ENCODE assay signal across 8 cellular contexts in genomic region chr17:4997302-4998026, GRCh38. TPM values are rescaled to one million over a fixed set of nuclear protein-coding genes. Genes with fewer than 3 reads are reported as not detected.
DNase-seq lines count a peak whose midpoint lies in the region; ATAC-seq and TF ChIP-seq lines count a peak whose summit lies in the region.

Gene INCA1 (minus strand): TSS chr17:4997522. CDS start chr17:4994437, 3,085 bp downstream.
Gene KIF1C (plus strand): TSS chr17:4997950. CDS start chr17:5000247, 2,297 bp downstream.

- peak; percentile 37 to 82 for TF ChIP-seq POLR2A in adrenal gland (IDR thresholded peaks at IDR 0.05)
- peak; percentile 89 for TF ChIP-seq POLR2A in prostate gland (IDR thresholded peaks at IDR 0.05)

- H3K27me3 ChIP-seq in adrenal gland (no peaks in the 10 kb centered on the region), prostate gland (replicated peaks; ENCODE audit: insufficient read depth) (no peaks in the 10 kb centered on the region)

- peak within 1 kb of the TSS; percentile 67 for H3K4me3 ChIP-seq in GM12864 (ENCODE audit: low read depth, low read length)
- peak within 1 kb of the TSS; percentile 27 to 81 (median 70) for H3K4me3 ChIP-seq in adrenal gland
- H3K4me3 ChIP-seq in prostate gland, result peak within 1 kb of the TSS; percentile 92 to 98

- H3K4me1 ChIP-seq in adrenal gland (replicated peaks in 1 of 2), result peaks cover 24 to 26% of the 10 kb centered on the region in 2 donors
- peaks cover 8% of the 10 kb centered on the region for H3K4me1 ChIP-seq in prostate gland (replicated peaks)

- DNase-seq in GM12864 (ENCODE audit: low read depth) (no peak), NCI-H1048 (lab: John Stamatoyannopoulos, UW) (peak; percentile 78), T follicular helper cell (ENCODE audit: low read depth) (peak; percentile 86), adrenal gland (peak; percentile 90 to 95 (median 93)), left cardiac atrium (peak; percentile 95), prostate gland (ENCODE audit: low spot score) (peak; percentile 93), ureter (ENCODE audit: low spot score) (peak; percentile 95)

- H3K27ac ChIP-seq in adrenal gland (peak within 1 kb of the TSS in 4 of 5 donors; percentile 67 to 90 (median 85)), prostate gland (peak within 1 kb of the TSS; percentile 93 to 94)

- 0 to 1% (median 1%) methylated on average over 10 to 90 of the region's 93 CpGs for WGBS in adrenal gland, 4 donors
- under 1% methylated on average over 78 of the region's 93 CpGs for WGBS in prostate gland

- H3K9me3 ChIP-seq in adrenal gland (replicated peaks in 1 of 3) (no peaks in the 10 kb centered on the region), prostate gland (no peaks in the 10 kb centered on the region)

- no peak for TF ChIP-seq CTCF in GM12864 (IDR thresholded peaks at IDR 0.05; ENCODE audit: low read depth, low read length, missing control alignments)
- TF ChIP-seq CTCF in adrenal gland (IDR thresholded peaks at IDR 0.05), result peak in 4 of 6 experiments; percentile 33 to 47 (median 40)
- TF ChIP-seq CTCF in prostate gland (IDR thresholded peaks at IDR 0.05), result peak in 2 of 4 experiments; percentile 51 to 70

- H3K36me3 ChIP-seq in adrenal gland (replicated peaks in 1 of 2) (peaks cover 0 to 17% of the 10 kb centered on the region in 2 donors), prostate gland (peaks cover 5 to 13% of the 10 kb centered on the region in 2 donors)

- intact Hi-C loops in adrenal gland (cut with DNase I), result loop anchor here in 1 of 2 donors (5.0 kb wide), 1 partner anchor 60 kb away; no protein-coding TSS in a partner anchor
- intact Hi-C loops in left cardiac atrium (cut with DNase I), result no loop called here
- intact Hi-C loops in prostate gland (cut with DNase I), result loop anchor here (1.0 to 2.0 kb wide), 2 partner anchors 31 to 49 kb away; partner anchors contain the start of genes PFN1 and SPAG7

- ATAC-seq in HG02588 (IDR thresholded peaks at IDR 0.05; ENCODE audit: unreplicated experiment), result peak; percentile 78
- peak; percentile 93 to 94 for ATAC-seq in left cardiac atrium

RNA-seq across cellular contexts. Expression of gene INCA1, which starts in this region (rescaled TPM):
- total RNA-seq in adrenal gland (1 to 10 TPM in 3 of 8 donors, under 1 TPM in 3, not detected in 2; 0.57 to 2.5 (median 1.2) TPM), left cardiac atrium (1 to 10 TPM; 1.8 to 2.6 TPM), prostate gland (1 to 10 TPM; 2.5 to 8.4 TPM), ureter (1.1 TPM)
- polyA plus RNA-seq in adrenal gland, result 1 to 10 TPM; 1.2 to 6.2 (median 3.0) TPM

RNA-seq across cellular contexts. Expression of gene KIF1C, which starts in this region (rescaled TPM):
- total RNA-seq in adrenal gland, result 10 to 100 TPM; 44.9 to 91.0 (median 62.6) TPM
- polyA plus RNA-seq in adrenal gland, result 10 to 100 TPM; 16.2 to 40.3 (median 36.9) TPM
- total RNA-seq in left cardiac atrium, result 100 to 1,000 TPM; 405 to 447 TPM
- total RNA-seq in prostate gland, result 10 to 100 TPM; 59.5 to 88.9 TPM
- total RNA-seq in ureter, result 141 TPM
